Comparison of ENCODE assay signal across 1 cellular context in the genomic region with DNA sequence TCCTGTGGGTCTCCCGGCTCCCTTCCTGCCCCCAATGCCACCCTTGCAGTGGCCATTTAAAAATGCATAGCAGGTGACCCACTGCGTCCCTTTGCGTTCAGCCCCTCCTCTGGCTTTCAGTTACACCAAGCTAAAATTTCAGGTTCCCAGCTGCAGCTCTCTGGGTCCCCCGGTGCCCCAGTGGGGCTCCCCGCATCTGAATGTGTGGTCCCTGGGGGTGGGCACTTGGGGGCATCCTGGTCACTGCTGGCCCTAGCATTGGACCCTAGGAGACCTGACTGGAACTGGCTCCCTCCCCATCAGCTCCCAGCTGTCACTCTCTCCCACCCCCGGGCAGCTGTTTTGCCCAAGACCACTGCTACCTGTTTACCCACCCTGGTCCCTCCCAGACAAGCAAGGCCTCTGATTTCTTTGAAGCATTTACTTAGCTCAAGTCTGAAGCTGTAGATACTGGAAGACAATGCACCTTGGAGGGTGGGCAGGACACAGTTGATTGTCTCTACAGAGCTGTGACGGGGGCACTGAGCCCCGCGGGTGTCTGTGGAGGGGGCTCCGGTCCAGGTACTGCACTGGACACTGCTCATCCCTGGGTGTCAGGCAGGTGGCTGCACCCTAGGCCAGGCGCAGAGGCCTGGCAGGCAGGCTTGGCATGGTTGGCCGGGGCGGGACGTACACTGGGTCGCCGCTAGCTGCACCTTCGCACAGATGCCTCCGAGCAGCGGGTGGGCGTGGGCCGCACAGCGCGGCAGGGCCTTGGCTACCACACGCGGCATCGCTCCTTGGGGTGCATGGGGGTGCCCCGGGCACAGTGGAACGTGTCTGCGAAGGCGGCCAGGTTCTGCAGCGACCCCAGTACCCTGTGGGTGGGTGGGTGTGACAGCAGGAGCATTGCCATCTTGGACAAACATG.
TF ChIP-seq lines count a peak whose summit lies in the region.

No MANE protein-coding gene starts in this region.

TF ChIP-seq in SK-N-SH, 30 proteins besides CTCF, POLR2A, EP300 and RAD21 (continued from another document):
- TF ChIP-seq, protein P1, sequence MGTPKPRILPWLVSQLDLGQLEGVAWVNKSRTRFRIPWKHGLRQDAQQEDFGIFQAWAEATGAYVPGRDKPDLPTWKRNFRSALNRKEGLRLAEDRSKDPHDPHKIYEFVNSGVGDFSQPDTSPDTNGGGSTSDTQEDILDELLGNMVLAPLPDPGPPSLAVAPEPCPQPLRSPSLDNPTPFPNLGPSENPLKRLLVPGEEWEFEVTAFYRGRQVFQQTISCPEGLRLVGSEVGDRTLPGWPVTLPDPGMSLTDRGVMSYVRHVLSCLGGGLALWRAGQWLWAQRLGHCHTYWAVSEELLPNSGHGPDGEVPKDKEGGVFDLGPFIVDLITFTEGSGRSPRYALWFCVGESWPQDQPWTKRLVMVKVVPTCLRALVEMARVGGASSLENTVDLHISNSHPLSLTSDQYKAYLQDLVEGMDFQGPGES (IDR thresholded peaks at IDR 0.05; ENCODE audit: low read depth, low read length): no peak
- TF ChIP-seq, protein P2, sequence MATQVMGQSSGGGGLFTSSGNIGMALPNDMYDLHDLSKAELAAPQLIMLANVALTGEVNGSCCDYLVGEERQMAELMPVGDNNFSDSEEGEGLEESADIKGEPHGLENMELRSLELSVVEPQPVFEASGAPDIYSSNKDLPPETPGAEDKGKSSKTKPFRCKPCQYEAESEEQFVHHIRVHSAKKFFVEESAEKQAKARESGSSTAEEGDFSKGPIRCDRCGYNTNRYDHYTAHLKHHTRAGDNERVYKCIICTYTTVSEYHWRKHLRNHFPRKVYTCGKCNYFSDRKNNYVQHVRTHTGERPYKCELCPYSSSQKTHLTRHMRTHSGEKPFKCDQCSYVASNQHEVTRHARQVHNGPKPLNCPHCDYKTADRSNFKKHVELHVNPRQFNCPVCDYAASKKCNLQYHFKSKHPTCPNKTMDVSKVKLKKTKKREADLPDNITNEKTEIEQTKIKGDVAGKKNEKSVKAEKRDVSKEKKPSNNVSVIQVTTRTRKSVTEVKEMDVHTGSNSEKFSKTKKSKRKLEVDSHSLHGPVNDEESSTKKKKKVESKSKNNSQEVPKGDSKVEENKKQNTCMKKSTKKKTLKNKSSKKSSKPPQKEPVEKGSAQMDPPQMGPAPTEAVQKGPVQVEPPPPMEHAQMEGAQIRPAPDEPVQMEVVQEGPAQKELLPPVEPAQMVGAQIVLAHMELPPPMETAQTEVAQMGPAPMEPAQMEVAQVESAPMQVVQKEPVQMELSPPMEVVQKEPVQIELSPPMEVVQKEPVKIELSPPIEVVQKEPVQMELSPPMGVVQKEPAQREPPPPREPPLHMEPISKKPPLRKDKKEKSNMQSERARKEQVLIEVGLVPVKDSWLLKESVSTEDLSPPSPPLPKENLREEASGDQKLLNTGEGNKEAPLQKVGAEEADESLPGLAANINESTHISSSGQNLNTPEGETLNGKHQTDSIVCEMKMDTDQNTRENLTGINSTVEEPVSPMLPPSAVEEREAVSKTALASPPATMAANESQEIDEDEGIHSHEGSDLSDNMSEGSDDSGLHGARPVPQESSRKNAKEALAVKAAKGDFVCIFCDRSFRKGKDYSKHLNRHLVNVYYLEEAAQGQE (IDR thresholded peaks at IDR 0.05; ENCODE audit: low read depth, low read length): no peak
